In the genomic region with DNA sequence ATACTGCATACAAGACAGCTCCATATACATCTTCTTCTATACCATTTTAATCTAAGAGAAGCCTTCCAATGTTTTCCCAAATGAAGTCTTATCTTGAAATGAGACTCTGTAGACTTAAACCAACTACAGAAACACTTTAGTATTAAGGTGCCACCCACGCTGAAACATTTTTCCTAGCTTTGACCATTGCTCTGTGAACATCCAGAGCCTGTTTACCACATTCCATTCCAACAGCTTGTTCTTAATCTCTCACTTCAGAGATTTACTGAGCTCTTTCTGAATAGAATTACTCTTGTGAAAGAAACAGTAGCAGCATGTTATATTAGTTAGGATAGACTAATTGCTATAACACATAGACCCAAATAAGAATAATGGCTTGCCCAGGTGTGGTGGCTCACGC, we compare ENCODE assay signal across 16 cellular contexts. TPM values are rescaled to one million over a fixed set of nuclear protein-coding genes. Genes with fewer than 3 reads are reported as not detected.
DNase-seq lines count a peak whose midpoint lies in the region; ATAC-seq and TF ChIP-seq lines count a peak whose summit lies in the region.
"Had no signal": no experiment of that assay in that cellular context is flagged by ENCODE, and none has a peak within 500 bp of the region (broad histone marks: within the 10 kb centered on the region; RNA-seq: fewer than 3 reads in every experiment).

No MANE protein-coding gene starts in this region.

- peaks cover 13% of the 10 kb centered on the region for H3F3A ChIP-seq in smooth muscle cell (ENCODE audit: low read depth)
- H3F3A ChIP-seq in GM23248 (ENCODE audit: insufficient read depth) = no peaks in the 10 kb centered on the region

- no peak for TF ChIP-seq POLR2A in right lobe of liver (IDR thresholded peaks at IDR 0.05)

- H3K9me3 ChIP-seq in lower lobe of right lung (peaks cover 3% of the 10 kb centered on the region), smooth muscle cell (replicated peaks; ENCODE audit: low read depth) (no peaks in the 10 kb centered on the region), right lobe of liver (no peaks in the 10 kb centered on the region), GM23248 (ENCODE audit: low read depth) (no peaks in the 10 kb centered on the region)

- no peak overlapping the region for H2AFZ ChIP-seq in smooth muscle cell (ENCODE audit: low read depth)
- H2AFZ ChIP-seq in GM23248 = no peak overlapping the region

- H3K27me3 ChIP-seq in lower lobe of right lung (ENCODE audit: low read depth) (no peaks in the 10 kb centered on the region), smooth muscle cell (ENCODE audit: low read depth) (no peaks in the 10 kb centered on the region), right lobe of liver (no peaks in the 10 kb centered on the region), GM23248 (replicated peaks; ENCODE audit: insufficient read depth) (0 out of 2 replicates have a peak, but pooled peaks cover 4% of the 10 kb centered on the region)

- DNase-seq in HCEC 1CT = peak; percentile 25
- DNase-seq in astrocyte of the hippocampus (ENCODE audit: low read depth, low spot score) = peak; percentile 19
- no peak for DNase-seq in lower lobe of right lung
- no peak for DNase-seq in smooth muscle cell (lab: John Stamatoyannopoulos, UW; ENCODE audit: unreplicated experiment)
- DNase-seq in NOMO-1 (lab: John Stamatoyannopoulos, UW; ENCODE audit: unreplicated experiment in 2 of 2) = no peak
- DNase-seq in right lobe of liver = no peak
- DNase-seq in GM23248 = no peak
- no peak for DNase-seq in left cardiac atrium
- DNase-seq: H9, NCI-H1105, NCI-H2029 treated with DMSO at 0.1 percent for 48 hours, NCI-H2171 treated with DMSO at 0.1 percent for 48 hours, Right ventricle myocardium superior had no signal

- no peaks in the 10 kb centered on the region for H3K79me2 ChIP-seq in smooth muscle cell (ENCODE audit: low read depth)
- H3K79me2 ChIP-seq in GM23248 (ENCODE audit: insufficient read depth) = no peaks in the 10 kb centered on the region

- 67% methylated on average over 2 of the region's 2 CpGs for WGBS in smooth muscle cell (ENCODE audit: low lambda C conversion rate)
- WGBS in right lobe of liver (ENCODE audit: insufficient coverage, low coverage, low lambda C conversion rate, missing lambda C conversion rate) = 75% methylated on average over 2 of the region's 2 CpGs
- whole genome bisulfite sequencing in GM23248 (ENCODE audit: low coverage in 1 of 2, low lambda C conversion rate in 2 of 2, missing lambda C conversion rate in 2 of 2), 2 experiments = 76 to 89% methylated on average over 2 of the region's 2 CpGs

- intact Hi-C loops in lower lobe of right lung (cut with DNase I) (no loop called here), right lobe of liver (cut with DNase I) (no loop called here), left cardiac atrium (cut with DNase I) (no loop called here)

- H3K27ac ChIP-seq in lower lobe of right lung (peak overlapping the region; percentile 26), smooth muscle cell (ENCODE audit: low read depth) (no peak overlapping the region), right lobe of liver (no peak overlapping the region), GM23248 (no peak overlapping the region)

- H4K20me1 ChIP-seq in smooth muscle cell (ENCODE audit: low read depth) (no peaks in the 10 kb centered on the region), GM23248 (ENCODE audit: insufficient read depth) (no peaks in the 10 kb centered on the region)

- peak overlapping the region; percentile 55 for H3K4me2 ChIP-seq in smooth muscle cell
- H3K4me2 ChIP-seq in GM23248 (ENCODE audit: unreplicated experiment) = no peak overlapping the region

- H3K9me2 ChIP-seq in GM23248 (ENCODE audit: insufficient read depth) = no peaks in the 10 kb centered on the region

- ATAC-seq in lower lobe of right lung (peak in 1 of 2 donors; percentile 79), right lobe of liver (no peak), left cardiac atrium (no peak)
- ATAC-seq: GM12878 had no signal

- in situ Hi-C loops in GM23248 (cut with MboI) = no loop called here

- H3K36me3 ChIP-seq in lower lobe of right lung = no peaks in the 10 kb centered on the region
- no peaks in the 10 kb centered on the region for H3K36me3 ChIP-seq in smooth muscle cell (ENCODE audit: low read depth)
- no peaks in the 10 kb centered on the region for H3K36me3 ChIP-seq in right lobe of liver
- H3K36me3 ChIP-seq in GM23248 (ENCODE audit: low read depth) = no peaks in the 10 kb centered on the region

- H3K9ac ChIP-seq in smooth muscle cell (ENCODE audit: low read depth) (no peak overlapping the region), GM23248 (no peak overlapping the region)

- H3K4me1 ChIP-seq in lower lobe of right lung = no peaks in the 10 kb centered on the region
- H3K4me1 ChIP-seq in smooth muscle cell (ENCODE audit: low read depth) = no peaks in the 10 kb centered on the region
- H3K4me1 ChIP-seq in right lobe of liver = no peaks in the 10 kb centered on the region
- H3K4me1 ChIP-seq in GM23248 (ENCODE audit: insufficient read depth) = peaks cover 4% of the 10 kb centered on the region; the same call in 1 of the 2 replicates

- H3K4me3 ChIP-seq in lower lobe of right lung (no peak overlapping the region), smooth muscle cell (no peak overlapping the region), right lobe of liver (no peak overlapping the region), GM23248 (no peak overlapping the region)
- H3K4me3 ChIP-seq: GM12878 had no signal

- TF ChIP-seq CTCF in lower lobe of right lung (IDR thresholded peaks at IDR 0.05) (no peak), smooth muscle cell (IDR thresholded peaks at IDR 0.05; ENCODE audit: borderline replicate concordance, insufficient read depth, poor library complexity, severe bottlenecking) (no peak), right lobe of liver (IDR thresholded peaks at IDR 0.05) (no peak)

RNA-seq across cellular contexts. Expression of gene POGZ, which starts 19.6 kb away (rescaled TPM):
- total RNA-seq in lower lobe of right lung = 98.1 TPM
- 40.9 and 47.0 TPM in 2 replicates for total RNA-seq in smooth muscle cell
- 20.5 and 24.8 TPM in 2 replicates for polyA plus RNA-seq in smooth muscle cell
- total RNA-seq in right lobe of liver = 10 to 100 TPM; 13.5 to 44.9 (median 29.9) TPM
- total RNA-seq in GM23248 (2014; rRNA removed; shearing (Covaris generic)) = 14.7 and 14.9 TPM in 2 replicates
- polyA plus RNA-seq in GM23248 (2016; fragmentation: Nextera tagmentation; extraction: Ambion mirVana) = 11.6 and 15.5 TPM in 2 replicates
- total RNA-seq in left cardiac atrium = 10 to 100 TPM; 46.6 to 47.1 TPM

RNA-seq across cellular contexts. Expression of gene CGN, which starts 32.3 kb away (rescaled TPM):
- total RNA-seq in lower lobe of right lung (52.9 TPM), smooth muscle cell (0.76 and 17.0 TPM in 2 replicates), right lobe of liver (10 to 100 TPM; 15.9 to 65.4 (median 38.6) TPM), left cardiac atrium (1 to 10 TPM; 2.0 to 2.7 TPM)
- polyA plus RNA-seq in smooth muscle cell (0.70 and 2.5 TPM in 2 replicates), GM23248 (2016; fragmentation: Nextera tagmentation; extraction: Ambion mirVana) (0.06 TPM in 1 of 2 replicates, not detected in the other)
- total RNA-seq in GM23248 (2014; rRNA removed; shearing (Covaris generic)) = not detected in 2 replicates
- polyA plus RNA-seq: CD14-positive monocyte, IgD-negative memory B cell had no signal

Comparison
In these comparisons a context has a peak if more than half of its experiments do, and no peak if none do; other contexts are left out.
1. DNase-seq: peak in HCEC 1CT (single experiment) and astrocyte of the hippocampus (single experiment); none in lower lobe of right lung (single experiment), smooth muscle cell (single experiment), NOMO-1 (0 of 2), right lobe of liver (0 of 3), GM23248 (single experiment) and left cardiac atrium (single experiment).